Comparison of ENCODE assay signal across 1 cellular context in the genomic region with DNA sequence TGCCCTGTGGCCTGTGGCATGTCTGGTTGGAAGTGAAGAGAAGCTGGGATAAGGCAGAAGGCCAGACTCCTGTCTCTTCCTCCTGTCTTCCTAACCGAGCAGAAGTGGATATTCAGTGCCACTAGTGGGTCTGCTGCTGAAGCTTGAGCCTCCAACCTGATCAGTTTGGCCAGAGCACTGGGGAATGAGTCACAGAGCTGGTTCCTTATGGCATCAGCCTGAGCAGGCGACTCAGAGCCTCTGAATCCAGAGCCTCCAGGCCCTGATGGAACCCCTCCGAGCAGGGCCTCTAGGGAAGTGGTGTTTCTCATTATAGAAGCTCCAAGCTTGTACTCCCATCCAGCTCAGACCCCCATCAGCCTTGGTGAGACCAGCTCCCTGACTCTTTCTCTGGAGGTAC.
TF ChIP-seq lines count a peak whose summit lies in the region.

No MANE protein-coding gene starts in this region.

TF ChIP-seq in endothelial cell of umbilical vein, 7 proteins besides CTCF, POLR2A, EP300 and RAD21 (continued from another document):
- TF ChIP-seq MYC (IDR thresholded peaks at IDR 0.05; ENCODE audit: low read depth, low read length) (no peak), JUN (IDR thresholded peaks at IDR 0.05; ENCODE audit: borderline replicate concordance, insufficient read depth, insufficient read length, low read depth) (no peak)
